ENCODE assay signal across 15 cellular contexts in genomic region chr19:33401683-33402420, GRCh38.
"Had no signal": no experiment of that assay in that cellular context is flagged by ENCODE, and none has a peak within 500 bp of the region (broad histone marks: within the 10 kb centered on the region; RNA-seq: fewer than 3 reads in every experiment).

No MANE protein-coding gene starts in this region.

- H3K27me3 Mint-ChIP-seq: activated CD4-positive, alpha-beta T cell treated with anti-CD3 and anti-CD28 coated beads for 36 hours; activated CD8-positive, alpha-beta T cell treated with anti-CD3 and anti-CD28 coated beads for 36 hours; stimulated activated naive B cell treated with anti-CD40 and anti-IgM and Interleukin-4, amounts not matched to agents 10 μg/mL and 1 μg/mL and 100 μg/mL, for 72 hours had no signal

- H3K36me3 ChIP-seq: transverse colon, WERI-Rb-1 had no signal

- H3K9me3 Mint-ChIP-seq: activated CD8-positive, alpha-beta T cell treated with anti-CD3 and anti-CD28 coated beads for 36 hours; neural crest cell; stimulated activated naive B cell treated with anti-CD40 and anti-IgM and Interleukin-4, amounts not matched to agents 10 μg/mL and 1 μg/mL and 100 μg/mL, for 72 hours had no signal

- H3K79me2 ChIP-seq: parathyroid adenoma had no signal

- H3K27ac ChIP-seq: coronary artery, parathyroid adenoma, SJSA1, transverse colon, WERI-Rb-1 had no signal

- H3K4me3 ChIP-seq: coronary artery, SJSA1, transverse colon had no signal

- H2AFZ ChIP-seq: parathyroid adenoma had no signal

- H3K4me1 ChIP-seq: parathyroid adenoma had no signal

- H3K4me3 Mint-ChIP-seq: activated CD4-positive, alpha-beta T cell treated with anti-CD3 and anti-CD28 coated beads for 36 hours; activated CD8-positive, alpha-beta T cell treated with anti-CD3 and anti-CD28 coated beads for 36 hours; neural crest cell; stimulated activated naive B cell treated with anti-CD40 and anti-IgM and Interleukin-4, amounts not matched to agents 10 μg/mL and 1 μg/mL and 100 μg/mL, for 72 hours had no signal

- H3K9me3 ChIP-seq: SJSA1, transverse colon had no signal

- H3K27ac Mint-ChIP-seq: activated CD4-positive, alpha-beta T cell treated with anti-CD3 and anti-CD28 coated beads for 36 hours; activated CD8-positive, alpha-beta T cell treated with anti-CD3 and anti-CD28 coated beads for 36 hours; stimulated activated naive B cell treated with anti-CD40 and anti-IgM and Interleukin-4, amounts not matched to agents 10 μg/mL and 1 μg/mL and 100 μg/mL, for 72 hours had no signal

- DNase-seq: activated CD8-positive, alpha-beta memory T cell treated with anti-CD3 and anti-CD28 coated beads, Interleukin-2, amount 50 U/mL, for 4 hours; activated CD8-positive, alpha-beta T cell treated with anti-CD3 and anti-CD28 coated beads for 36 hours; caudate nucleus; effector CD8-positive, alpha-beta T cell; hypothalamus; stimulated activated CD4-positive, alpha-beta T cell treated with anti-CD3 and anti-CD28 coated beads, Interleukin-2, amount 100 ng/mL, for 24 hours; stimulated activated naive B cell treated with anti-CD40 and anti-IgM and Interleukin-4, amounts not matched to agents 10 μg/mL and 1 μg/mL and 100 μg/mL, for 72 hours; T-helper 9 cell; WERI-Rb-1 had no signal

- H3K27me3 ChIP-seq: SJSA1, transverse colon had no signal

- H3K4me1 Mint-ChIP-seq: activated CD4-positive, alpha-beta T cell treated with anti-CD3 and anti-CD28 coated beads for 36 hours; neural crest cell had no signal

- ATAC-seq: activated CD4-positive, alpha-beta T cell treated with anti-CD3 and anti-CD28 coated beads for 36 hours; activated CD8-positive, alpha-beta T cell treated with anti-CD3 and anti-CD28 coated beads for 36 hours; stimulated activated naive B cell treated with anti-CD40 and anti-IgM and Interleukin-4, amounts not matched to agents 10 μg/mL and 1 μg/mL and 100 μg/mL, for 72 hours had no signal
